Comparison of ENCODE assay signal across 1 cellular context in the genomic region with DNA sequence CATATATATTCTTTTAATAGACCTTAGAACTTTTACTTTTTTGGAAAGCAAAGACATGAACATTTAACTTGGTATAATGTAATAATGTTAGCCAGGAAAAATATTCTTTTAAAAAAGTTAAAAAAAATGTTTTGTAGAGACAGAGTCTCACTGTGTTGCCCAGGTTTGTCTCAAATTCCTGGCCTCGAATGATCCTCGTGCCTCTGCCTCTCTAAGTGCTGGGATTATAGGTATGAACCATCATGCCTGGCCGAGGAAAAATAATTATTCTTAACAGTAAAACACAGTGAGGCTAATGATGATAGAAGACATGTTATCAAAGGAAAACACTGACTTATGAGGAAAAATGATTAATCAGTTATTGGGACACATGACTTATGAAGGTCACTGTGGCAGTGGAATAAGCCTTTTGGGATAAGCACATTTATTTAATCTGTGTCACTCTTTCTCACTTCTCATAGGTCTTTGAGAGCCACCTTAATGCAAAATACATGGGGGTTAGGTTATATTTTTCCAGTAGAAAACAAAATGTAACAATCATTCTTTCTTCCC.
TF ChIP-seq lines count a peak whose summit lies in the region.

No MANE protein-coding gene starts in this region.

TF ChIP-seq in K562, 482 proteins besides CTCF, POLR2A, EP300 and RAD21 (continued from another document and continues in another):
- no peak for TF ChIP-seq PTBP1 (IDR thresholded peaks at IDR 0.05; ENCODE audit: low read depth, low read length)
- TF ChIP-seq HDAC3 (IDR thresholded peaks at IDR 0.05; ENCODE audit: borderline replicate concordance, partially characterized antibody): peak; percentile 17
- TF ChIP-seq TRIM24 (IDR thresholded peaks at IDR 0.05): no peak
- TF ChIP-seq, protein P1, sequence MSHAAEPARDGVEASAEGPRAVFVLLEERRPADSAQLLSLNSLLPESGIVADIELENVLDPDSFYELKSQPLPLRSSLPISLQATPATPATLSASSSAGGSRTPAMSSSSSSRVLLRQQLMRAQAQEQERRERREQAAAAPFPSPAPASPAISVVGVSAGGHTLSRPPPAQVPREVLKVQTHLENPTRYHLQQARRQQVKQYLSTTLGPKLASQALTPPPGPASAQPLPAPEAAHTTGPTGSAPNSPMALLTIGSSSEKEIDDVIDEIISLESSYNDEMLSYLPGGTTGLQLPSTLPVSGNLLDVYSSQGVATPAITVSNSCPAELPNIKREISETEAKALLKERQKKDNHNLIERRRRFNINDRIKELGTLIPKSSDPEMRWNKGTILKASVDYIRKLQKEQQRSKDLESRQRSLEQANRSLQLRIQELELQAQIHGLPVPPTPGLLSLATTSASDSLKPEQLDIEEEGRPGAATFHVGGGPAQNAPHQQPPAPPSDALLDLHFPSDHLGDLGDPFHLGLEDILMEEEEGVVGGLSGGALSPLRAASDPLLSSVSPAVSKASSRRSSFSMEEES (CRISPR knock-in tag; IDR thresholded peaks at IDR 0.05): no peak
- no peak for TF ChIP-seq ZNF507 (tag; conservative IDR thresholded peaks at IDR 0.05)
- TF ChIP-seq, protein P2, sequence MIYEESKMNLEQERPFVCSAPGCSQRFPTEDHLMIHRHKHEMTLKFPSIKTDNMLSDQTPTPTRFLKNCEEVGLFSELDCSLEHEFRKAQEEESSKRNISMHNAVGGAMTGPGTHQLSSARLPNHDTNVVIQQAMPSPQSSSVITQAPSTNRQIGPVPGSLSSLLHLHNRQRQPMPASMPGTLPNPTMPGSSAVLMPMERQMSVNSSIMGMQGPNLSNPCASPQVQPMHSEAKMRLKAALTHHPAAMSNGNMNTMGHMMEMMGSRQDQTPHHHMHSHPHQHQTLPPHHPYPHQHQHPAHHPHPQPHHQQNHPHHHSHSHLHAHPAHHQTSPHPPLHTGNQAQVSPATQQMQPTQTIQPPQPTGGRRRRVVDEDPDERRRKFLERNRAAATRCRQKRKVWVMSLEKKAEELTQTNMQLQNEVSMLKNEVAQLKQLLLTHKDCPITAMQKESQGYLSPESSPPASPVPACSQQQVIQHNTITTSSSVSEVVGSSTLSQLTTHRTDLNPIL (CRISPR knock-in tag; IDR thresholded peaks at IDR 0.05): no peak
- TF ChIP-seq, protein P3, sequence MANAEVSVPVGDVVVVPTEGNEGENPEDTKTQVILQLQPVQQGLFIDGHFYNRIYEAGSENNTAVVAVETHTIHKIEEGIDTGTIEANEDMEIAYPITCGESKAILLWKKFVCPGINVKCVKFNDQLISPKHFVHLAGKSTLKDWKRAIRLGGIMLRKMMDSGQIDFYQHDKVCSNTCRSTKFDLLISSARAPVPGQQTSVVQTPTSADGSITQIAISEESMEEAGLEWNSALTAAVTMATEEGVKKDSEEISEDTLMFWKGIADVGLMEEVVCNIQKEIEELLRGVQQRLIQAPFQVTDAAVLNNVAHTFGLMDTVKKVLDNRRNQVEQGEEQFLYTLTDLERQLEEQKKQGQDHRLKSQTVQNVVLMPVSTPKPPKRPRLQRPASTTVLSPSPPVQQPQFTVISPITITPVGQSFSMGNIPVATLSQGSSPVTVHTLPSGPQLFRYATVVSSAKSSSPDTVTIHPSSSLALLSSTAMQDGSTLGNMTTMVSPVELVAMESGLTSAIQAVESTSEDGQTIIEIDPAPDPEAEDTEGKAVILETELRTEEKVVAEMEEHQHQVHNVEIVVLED (CRISPR knock-in tag; IDR thresholded peaks at IDR 0.05): no peak
- TF ChIP-seq, protein P4, sequence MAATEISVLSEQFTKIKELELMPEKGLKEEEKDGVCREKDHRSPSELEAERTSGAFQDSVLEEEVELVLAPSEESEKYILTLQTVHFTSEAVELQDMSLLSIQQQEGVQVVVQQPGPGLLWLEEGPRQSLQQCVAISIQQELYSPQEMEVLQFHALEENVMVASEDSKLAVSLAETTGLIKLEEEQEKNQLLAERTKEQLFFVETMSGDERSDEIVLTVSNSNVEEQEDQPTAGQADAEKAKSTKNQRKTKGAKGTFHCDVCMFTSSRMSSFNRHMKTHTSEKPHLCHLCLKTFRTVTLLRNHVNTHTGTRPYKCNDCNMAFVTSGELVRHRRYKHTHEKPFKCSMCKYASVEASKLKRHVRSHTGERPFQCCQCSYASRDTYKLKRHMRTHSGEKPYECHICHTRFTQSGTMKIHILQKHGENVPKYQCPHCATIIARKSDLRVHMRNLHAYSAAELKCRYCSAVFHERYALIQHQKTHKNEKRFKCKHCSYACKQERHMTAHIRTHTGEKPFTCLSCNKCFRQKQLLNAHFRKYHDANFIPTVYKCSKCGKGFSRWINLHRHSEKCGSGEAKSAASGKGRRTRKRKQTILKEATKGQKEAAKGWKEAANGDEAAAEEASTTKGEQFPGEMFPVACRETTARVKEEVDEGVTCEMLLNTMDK (IDR thresholded peaks at IDR 0.05; ENCODE audit: borderline replicate concordance, insufficient read depth, low read depth, low read length, poor library complexity, severe bottlenecking): no peak
- no peak for TF ChIP-seq CCNT2 (IDR thresholded peaks at IDR 0.05; ENCODE audit: borderline replicate concordance, extremely low read depth, insufficient read length, low read depth, low read length)
- TF ChIP-seq ETV1 (tag; conservative IDR thresholded peaks at IDR 0.05; ENCODE audit: low read depth): no peak
- TF ChIP-seq, protein P5, sequence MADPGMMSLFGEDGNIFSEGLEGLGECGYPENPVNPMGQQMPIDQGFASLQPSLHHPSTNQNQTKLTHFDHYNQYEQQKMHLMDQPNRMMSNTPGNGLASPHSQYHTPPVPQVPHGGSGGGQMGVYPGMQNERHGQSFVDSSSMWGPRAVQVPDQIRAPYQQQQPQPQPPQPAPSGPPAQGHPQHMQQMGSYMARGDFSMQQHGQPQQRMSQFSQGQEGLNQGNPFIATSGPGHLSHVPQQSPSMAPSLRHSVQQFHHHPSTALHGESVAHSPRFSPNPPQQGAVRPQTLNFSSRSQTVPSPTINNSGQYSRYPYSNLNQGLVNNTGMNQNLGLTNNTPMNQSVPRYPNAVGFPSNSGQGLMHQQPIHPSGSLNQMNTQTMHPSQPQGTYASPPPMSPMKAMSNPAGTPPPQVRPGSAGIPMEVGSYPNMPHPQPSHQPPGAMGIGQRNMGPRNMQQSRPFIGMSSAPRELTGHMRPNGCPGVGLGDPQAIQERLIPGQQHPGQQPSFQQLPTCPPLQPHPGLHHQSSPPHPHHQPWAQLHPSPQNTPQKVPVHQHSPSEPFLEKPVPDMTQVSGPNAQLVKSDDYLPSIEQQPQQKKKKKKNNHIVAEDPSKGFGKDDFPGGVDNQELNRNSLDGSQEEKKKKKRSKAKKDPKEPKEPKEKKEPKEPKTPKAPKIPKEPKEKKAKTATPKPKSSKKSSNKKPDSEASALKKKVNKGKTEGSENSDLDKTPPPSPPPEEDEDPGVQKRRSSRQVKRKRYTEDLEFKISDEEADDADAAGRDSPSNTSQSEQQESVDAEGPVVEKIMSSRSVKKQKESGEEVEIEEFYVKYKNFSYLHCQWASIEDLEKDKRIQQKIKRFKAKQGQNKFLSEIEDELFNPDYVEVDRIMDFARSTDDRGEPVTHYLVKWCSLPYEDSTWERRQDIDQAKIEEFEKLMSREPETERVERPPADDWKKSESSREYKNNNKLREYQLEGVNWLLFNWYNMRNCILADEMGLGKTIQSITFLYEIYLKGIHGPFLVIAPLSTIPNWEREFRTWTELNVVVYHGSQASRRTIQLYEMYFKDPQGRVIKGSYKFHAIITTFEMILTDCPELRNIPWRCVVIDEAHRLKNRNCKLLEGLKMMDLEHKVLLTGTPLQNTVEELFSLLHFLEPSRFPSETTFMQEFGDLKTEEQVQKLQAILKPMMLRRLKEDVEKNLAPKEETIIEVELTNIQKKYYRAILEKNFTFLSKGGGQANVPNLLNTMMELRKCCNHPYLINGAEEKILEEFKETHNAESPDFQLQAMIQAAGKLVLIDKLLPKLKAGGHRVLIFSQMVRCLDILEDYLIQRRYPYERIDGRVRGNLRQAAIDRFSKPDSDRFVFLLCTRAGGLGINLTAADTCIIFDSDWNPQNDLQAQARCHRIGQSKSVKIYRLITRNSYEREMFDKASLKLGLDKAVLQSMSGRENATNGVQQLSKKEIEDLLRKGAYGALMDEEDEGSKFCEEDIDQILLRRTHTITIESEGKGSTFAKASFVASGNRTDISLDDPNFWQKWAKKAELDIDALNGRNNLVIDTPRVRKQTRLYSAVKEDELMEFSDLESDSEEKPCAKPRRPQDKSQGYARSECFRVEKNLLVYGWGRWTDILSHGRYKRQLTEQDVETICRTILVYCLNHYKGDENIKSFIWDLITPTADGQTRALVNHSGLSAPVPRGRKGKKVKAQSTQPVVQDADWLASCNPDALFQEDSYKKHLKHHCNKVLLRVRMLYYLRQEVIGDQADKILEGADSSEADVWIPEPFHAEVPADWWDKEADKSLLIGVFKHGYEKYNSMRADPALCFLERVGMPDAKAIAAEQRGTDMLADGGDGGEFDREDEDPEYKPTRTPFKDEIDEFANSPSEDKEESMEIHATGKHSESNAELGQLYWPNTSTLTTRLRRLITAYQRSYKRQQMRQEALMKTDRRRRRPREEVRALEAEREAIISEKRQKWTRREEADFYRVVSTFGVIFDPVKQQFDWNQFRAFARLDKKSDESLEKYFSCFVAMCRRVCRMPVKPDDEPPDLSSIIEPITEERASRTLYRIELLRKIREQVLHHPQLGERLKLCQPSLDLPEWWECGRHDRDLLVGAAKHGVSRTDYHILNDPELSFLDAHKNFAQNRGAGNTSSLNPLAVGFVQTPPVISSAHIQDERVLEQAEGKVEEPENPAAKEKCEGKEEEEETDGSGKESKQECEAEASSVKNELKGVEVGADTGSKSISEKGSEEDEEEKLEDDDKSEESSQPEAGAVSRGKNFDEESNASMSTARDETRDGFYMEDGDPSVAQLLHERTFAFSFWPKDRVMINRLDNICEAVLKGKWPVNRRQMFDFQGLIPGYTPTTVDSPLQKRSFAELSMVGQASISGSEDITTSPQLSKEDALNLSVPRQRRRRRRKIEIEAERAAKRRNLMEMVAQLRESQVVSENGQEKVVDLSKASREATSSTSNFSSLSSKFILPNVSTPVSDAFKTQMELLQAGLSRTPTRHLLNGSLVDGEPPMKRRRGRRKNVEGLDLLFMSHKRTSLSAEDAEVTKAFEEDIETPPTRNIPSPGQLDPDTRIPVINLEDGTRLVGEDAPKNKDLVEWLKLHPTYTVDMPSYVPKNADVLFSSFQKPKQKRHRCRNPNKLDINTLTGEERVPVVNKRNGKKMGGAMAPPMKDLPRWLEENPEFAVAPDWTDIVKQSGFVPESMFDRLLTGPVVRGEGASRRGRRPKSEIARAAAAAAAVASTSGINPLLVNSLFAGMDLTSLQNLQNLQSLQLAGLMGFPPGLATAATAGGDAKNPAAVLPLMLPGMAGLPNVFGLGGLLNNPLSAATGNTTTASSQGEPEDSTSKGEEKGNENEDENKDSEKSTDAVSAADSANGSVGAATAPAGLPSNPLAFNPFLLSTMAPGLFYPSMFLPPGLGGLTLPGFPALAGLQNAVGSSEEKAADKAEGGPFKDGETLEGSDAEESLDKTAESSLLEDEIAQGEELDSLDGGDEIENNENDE (IDR thresholded peaks at IDR 0.05; ENCODE audit: low read depth, low read length): no peak
- no peak for TF ChIP-seq TAF7 (tag; IDR thresholded peaks at IDR 0.05)
- TF ChIP-seq, protein P6, sequence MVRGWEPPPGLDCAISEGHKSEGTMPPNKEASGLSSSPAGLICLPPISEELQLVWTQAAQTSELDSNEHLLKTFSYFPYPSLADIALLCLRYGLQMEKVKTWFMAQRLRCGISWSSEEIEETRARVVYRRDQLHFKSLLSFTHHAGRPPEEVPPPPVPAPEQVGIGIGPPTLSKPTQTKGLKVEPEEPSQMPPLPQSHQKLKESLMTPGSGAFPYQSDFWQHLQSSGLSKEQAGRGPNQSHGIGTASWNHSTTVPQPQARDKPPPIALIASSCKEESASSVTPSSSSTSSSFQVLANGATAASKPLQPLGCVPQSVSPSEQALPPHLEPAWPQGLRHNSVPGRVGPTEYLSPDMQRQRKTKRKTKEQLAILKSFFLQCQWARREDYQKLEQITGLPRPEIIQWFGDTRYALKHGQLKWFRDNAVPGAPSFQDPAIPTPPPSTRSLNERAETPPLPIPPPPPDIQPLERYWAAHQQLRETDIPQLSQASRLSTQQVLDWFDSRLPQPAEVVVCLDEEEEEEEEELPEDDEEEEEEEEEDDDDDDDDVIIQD (CRISPR knock-in tag; IDR thresholded peaks at IDR 0.05): no peak
- no peak for TF ChIP-seq NFE2L1 (tag; IDR thresholded peaks at IDR 0.05; ENCODE audit: borderline replicate concordance, low read depth)
- no peak for TF ChIP-seq MYC (IDR thresholded peaks at IDR 0.05; ENCODE audit: low read depth, low read length)
- TF ChIP-seq MYC (CRISPR knock-in tag; IDR thresholded peaks at IDR 0.05; ENCODE audit: borderline replicate concordance, low read depth): no peak
- peak; percentile 20; the same call in 1 of the 2 replicates for TF ChIP-seq ARID1B (IDR thresholded peaks at IDR 0.05)
- no peak for TF ChIP-seq JUNB (CRISPR knock-in tag; conservative IDR thresholded peaks at IDR 0.05)
- no peak for TF ChIP-seq POLR2B (IDR thresholded peaks at IDR 0.05; ENCODE audit: low read depth, partially characterized antibody)
- no peak for TF ChIP-seq ZNF146 (CRISPR knock-in tag; IDR thresholded peaks at IDR 0.05; ENCODE audit: unreplicated experiment)
